ENCODE assay signal across 1 cellular context in genomic region chr3:131914090-131914691, GRCh38.
TF ChIP-seq lines count a peak whose summit lies in the region.

No MANE protein-coding gene starts in this region.

TF ChIP-seq in H1, 55 proteins besides CTCF, POLR2A, EP300 and RAD21 (continued from another document):
- TF ChIP-seq CHD7 (IDR thresholded peaks at IDR 0.05; ENCODE audit: insufficient replicate concordance, low read length) (peak; percentile 53), POLR2AphosphoS5 (IDR thresholded peaks at IDR 0.05; ENCODE audit: low read depth, low read length) (no peak), SP1 (IDR thresholded peaks at IDR 0.05; ENCODE audit: low read depth, low read length) (no peak)
